In genomic region chr13:26853272-26853818, GRCh38 we compare ENCODE assay signal across 1 cellular context.
TF ChIP-seq lines count a peak whose summit lies in the region.

No MANE protein-coding gene starts in this region.

TF ChIP-seq in GM23338, 12 proteins besides CTCF, POLR2A, EP300 and RAD21 (continued from another document):
- TF ChIP-seq STAT1 (IDR thresholded peaks at IDR 0.05; ENCODE audit: unreplicated experiment) (no peak), ZNF114 (CRISPR knock-in tag; IDR thresholded peaks at IDR 0.05) (no peak), ZNF331 (CRISPR knock-in tag; IDR thresholded peaks at IDR 0.05; ENCODE audit: low read depth) (no peak), EZH2 (IDR thresholded peaks at IDR 0.05; ENCODE audit: low read depth, unreplicated experiment) (no peak), ZNF462 (CRISPR knock-in tag; IDR thresholded peaks at IDR 0.05) (no peak), ETS1 (IDR thresholded peaks at IDR 0.05) (no peak)
